In the genomic region with DNA sequence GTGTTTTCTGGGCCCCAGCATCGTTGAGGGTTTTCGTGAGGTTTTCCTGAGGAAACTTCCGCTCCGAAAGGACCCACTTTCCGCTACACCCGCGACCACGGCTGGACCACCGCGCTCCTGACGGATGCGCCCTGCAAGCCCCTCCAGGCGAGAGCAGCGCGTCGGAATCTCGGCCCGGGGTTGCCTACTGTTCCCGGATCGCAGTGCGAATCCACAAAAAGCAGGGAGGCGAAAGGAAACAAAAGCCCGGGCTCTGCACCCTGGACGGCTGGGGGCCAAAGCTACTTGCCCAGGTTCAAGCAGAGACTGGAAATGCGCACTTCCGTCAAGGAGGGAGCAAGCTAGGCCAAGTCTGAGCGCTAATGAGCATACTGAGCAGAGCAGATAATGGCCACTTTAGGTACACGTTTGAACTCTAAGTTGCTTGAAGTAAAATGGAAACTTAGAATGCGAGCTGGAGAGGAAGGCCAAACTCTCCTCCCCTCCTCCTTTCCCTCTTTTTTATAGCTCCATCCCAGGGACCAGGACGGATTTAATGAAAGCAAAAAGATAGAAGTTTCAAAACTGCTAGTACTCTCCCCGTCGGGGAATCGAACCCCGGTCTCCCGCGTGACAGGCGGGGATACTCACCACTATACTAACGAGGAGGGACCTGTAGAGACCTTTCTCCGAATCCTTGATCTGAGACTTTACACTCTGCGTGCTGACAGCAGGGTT, we compare ENCODE assay signal across 8 cellular contexts. TPM values are rescaled to one million over a fixed set of nuclear protein-coding genes. Genes with fewer than 3 reads are reported as not detected.
A peak's percentile ranks its signal among the peaks of the same experiment; 100 is the strongest.
DNase-seq lines count a peak whose midpoint lies in the region; ATAC-seq, FAIRE-seq and TF ChIP-seq lines count a peak whose summit lies in the region.

No MANE protein-coding gene starts in this region.

- H3K27ac Mint-ChIP-seq in T-helper 1 cell treated with Interleukin-12 subunit alpha and Interleukin-12 subunit beta and Interleukin-4 antibody, amounts not matched to agents 30 μg/mL and 1 μg/mL, for 36 hours, result peak overlapping the region; percentile 99

- H3K9me3 Mint-ChIP-seq in T-helper 1 cell treated with Interleukin-12 subunit alpha and Interleukin-12 subunit beta and Interleukin-4 antibody, amounts not matched to agents 30 μg/mL and 1 μg/mL, for 36 hours, result no peaks in the 10 kb centered on the region

- peak overlapping the region; percentile 90 for H3K4me3 Mint-ChIP-seq in T-helper 1 cell treated with Interleukin-12 subunit alpha and Interleukin-12 subunit beta and Interleukin-4 antibody, amounts not matched to agents 30 μg/mL and 1 μg/mL, for 36 hours

- H3K4me3 ChIP-seq in right atrium auricular region, result peak overlapping the region; percentile 53 to 77

- peaks cover 19% of the 10 kb centered on the region for H3K36me3 Mint-ChIP-seq in T-helper 1 cell treated with Interleukin-12 subunit alpha and Interleukin-12 subunit beta and Interleukin-4 antibody, amounts not matched to agents 30 μg/mL and 1 μg/mL, for 36 hours (ENCODE audit: low read depth)

- TF ChIP-seq CTCF in GM10248 (IDR thresholded peaks at IDR 0.05; ENCODE audit: control extremely low read depth, extremely low read depth, low read depth, missing control alignments), result no peak
- TF ChIP-seq CTCF in right atrium auricular region (IDR thresholded peaks at IDR 0.05), result no peak

- H3K27me3 ChIP-seq in right atrium auricular region, result no peaks in the 10 kb centered on the region

- no peak for FAIRE-seq in urothelium cell line (lab: Jason Lieb, UNC)

- peak overlapping the region; percentile 96 to 99 for H3K27ac ChIP-seq in right atrium auricular region

- peak; percentile 37 for ATAC-seq in HG02588 (IDR thresholded peaks at IDR 0.05; ENCODE audit: unreplicated experiment)

- H3K36me3 ChIP-seq in right atrium auricular region, result no peaks in the 10 kb centered on the region

- DNase-seq in GM10248 (ENCODE audit: extremely low spot score) (peak; percentile 68), NCI-H1092 treated with DMSO at 0.1 percent for 48 hours (lab: John Stamatoyannopoulos, UW) (peak; percentile 84), amniotic stem cell (lab: John Stamatoyannopoulos, UW) (peak; percentile 68), right atrium auricular region (ENCODE audit: low spot score) (peak; percentile 94), putamen (ENCODE audit: low spot score) (peak; percentile 95), urothelium cell line (ENCODE audit: low spot score) (peak; percentile 32)

- CTCF ChIA-PET in GM10248 (lab: Yijun Ruan, JAX), result interaction anchor here (0.6 to 4.0 kb wide), 15 partner anchors 9 to 162 kb away, joined by 3 to 30 read pairs (median 4); partner anchors contain the start of genes ALOXE3, AURKB, BORCS6 and CTC1

- no peaks in the 10 kb centered on the region for H3K9me3 ChIP-seq in right atrium auricular region

- POLR2A ChIA-PET in GM10248 (lab: Yijun Ruan, JAX), result interaction anchor here (0.6 to 3.9 kb wide), 10 partner anchors 9 to 103 kb away, joined by 3 to 27 read pairs (median 3); partner anchors contain the start of genes ALOXE3, AURKB, BORCS6 and CTC1

- H3K27me3 Mint-ChIP-seq in T-helper 1 cell treated with Interleukin-12 subunit alpha and Interleukin-12 subunit beta and Interleukin-4 antibody, amounts not matched to agents 30 μg/mL and 1 μg/mL, for 36 hours (ENCODE audit: low read depth), result peaks cover 3% of the 10 kb centered on the region

- H3K4me1 ChIP-seq in right atrium auricular region, result peaks cover 0 to 16% of the 10 kb centered on the region in 2 donors

- peaks cover 39% of the 10 kb centered on the region for H3K4me1 Mint-ChIP-seq in T-helper 1 cell treated with Interleukin-12 subunit alpha and Interleukin-12 subunit beta and Interleukin-4 antibody, amounts not matched to agents 30 μg/mL and 1 μg/mL, for 36 hours (ENCODE audit: low read depth)

RNA-seq across cellular contexts. Expression of gene AURKB, which starts 11.4 kb away (rescaled TPM):
- total RNA-seq in right atrium auricular region, result 1 to 10 TPM in 1 of 2 donors, not detected in 1; 1.8 TPM

RNA-seq across cellular contexts. Expression of gene CTC1, which starts 26.0 kb away (rescaled TPM):
- 1 to 10 TPM; 4.2 to 8.6 TPM for total RNA-seq in right atrium auricular region

RNA-seq across cellular contexts. Expression of gene PFAS, which starts 27.3 kb away (rescaled TPM):
- total RNA-seq in right atrium auricular region, result 1 to 10 TPM; 4.4 to 5.3 TPM

RNA-seq across cellular contexts. Expression of gene BORCS6, which starts 31.8 kb away (rescaled TPM):
- total RNA-seq in right atrium auricular region, result 10 to 100 TPM; 10.2 to 10.8 TPM

RNA-seq across cellular contexts. Expression of gene TMEM107, which starts 45.6 kb away (rescaled TPM):
- total RNA-seq in right atrium auricular region, result 10 to 100 TPM in 1 of 2 donors, 1 to 10 TPM in 1; 7.3 to 11.0 TPM

Comparison
In these comparisons a context has a peak if more than half of its experiments do, and no peak if none do; other contexts are left out.
1. Peak in every context shown above with its lines: DNase-seq, ATAC-seq, H3K4me3 ChIP-seq and H3K27ac ChIP-seq.
2. DNase-seq: peak in every context shown above with its lines; median percentile 95 in putamen; 94 in right atrium auricular region; 84 in NCI-H1092 treated with DMSO at 0.1 percent for 48 hours; 68 in GM10248; 68 in amniotic stem cell; 32 in urothelium cell line.